In the genomic region with DNA sequence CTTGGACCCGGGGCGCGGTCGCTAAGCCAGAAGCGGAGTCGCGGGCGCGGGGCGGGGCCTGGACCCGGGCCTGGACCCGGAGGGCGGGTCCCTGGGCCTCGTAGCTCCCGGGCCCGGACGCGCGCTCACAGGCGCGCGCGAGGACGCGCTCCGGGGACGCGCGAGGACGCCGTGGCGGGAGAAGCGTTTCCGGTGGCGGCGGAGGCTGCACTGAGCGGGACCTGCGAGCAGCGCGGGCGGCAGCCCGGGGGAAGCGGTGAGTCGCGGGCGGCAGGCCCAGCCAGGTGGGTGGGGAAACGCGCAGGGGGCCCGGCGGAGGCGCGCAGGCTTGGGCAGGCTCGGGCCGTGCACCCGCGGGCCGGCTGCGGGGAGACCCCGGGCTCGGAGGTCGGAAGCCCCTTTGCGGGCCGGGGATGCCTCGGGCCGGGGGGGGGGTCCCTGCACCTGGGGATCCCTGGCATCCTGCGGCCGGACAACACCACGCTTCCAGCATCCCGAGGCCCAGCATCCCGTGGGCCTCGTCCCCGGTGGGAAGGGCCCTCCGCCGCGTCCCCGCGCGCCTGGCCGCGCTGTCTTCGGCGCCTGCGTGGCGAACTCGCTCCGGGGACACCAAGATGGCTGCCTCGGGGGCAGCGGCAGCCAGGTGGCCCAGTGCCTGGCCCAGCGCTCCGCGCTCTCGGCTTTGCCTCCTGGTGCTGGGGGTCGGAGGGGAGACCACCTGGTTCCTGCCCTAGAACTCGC, we compare ENCODE assay signal across 8 cellular contexts. TPM values are rescaled to one million over a fixed set of nuclear protein-coding genes. Genes with fewer than 3 reads are reported as not detected.
DNase-seq lines count a peak whose midpoint lies in the region; ATAC-seq and TF ChIP-seq lines count a peak whose summit lies in the region.

A gene with protein sequence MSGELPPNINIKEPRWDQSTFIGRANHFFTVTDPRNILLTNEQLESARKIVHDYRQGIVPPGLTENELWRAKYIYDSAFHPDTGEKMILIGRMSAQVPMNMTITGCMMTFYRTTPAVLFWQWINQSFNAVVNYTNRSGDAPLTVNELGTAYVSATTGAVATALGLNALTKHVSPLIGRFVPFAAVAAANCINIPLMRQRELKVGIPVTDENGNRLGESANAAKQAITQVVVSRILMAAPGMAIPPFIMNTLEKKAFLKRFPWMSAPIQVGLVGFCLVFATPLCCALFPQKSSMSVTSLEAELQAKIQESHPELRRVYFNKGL (plus strand): TSS at position 177 of the 741 bp plus-strand sequence. CDS start 13,544 bp downstream, outside the sequence.

- H3K4me1 Mint-ChIP-seq in mesothelial cell of epicardium: peaks cover 32% of the 10 kb centered on the region

- in situ Hi-C loops in endometrial microvascular endothelial cells (cut with HindIII; ENCODE audit: inconsistent ontology term, low pct_unique_long_range_greater_than_20kb, low sequenced_read_pairs): no loop called here

- TF ChIP-seq POLR2A in GM19193 (IDR thresholded peaks at IDR 0.05; ENCODE audit: extremely low read depth, insufficient read depth, insufficient read length): peak; percentile 81

- H3K27ac ChIP-seq in C4-2B: peak within 1 kb of the TSS; percentile 95

- ATAC-seq in HG03432 (IDR thresholded peaks at IDR 0.05; ENCODE audit: unreplicated experiment): peak; percentile 92

- H3K36me3 Mint-ChIP-seq in mesothelial cell of epicardium: peaks cover 11% of the 10 kb centered on the region

- TF ChIP-seq CTCF in C4-2B (conservative IDR thresholded peaks at IDR 0.05): no peak
- no peak for TF ChIP-seq CTCF in mesothelial cell of epicardium (IDR thresholded peaks at IDR 0.05; ENCODE audit: unreplicated experiment)

- H3K4me3 Mint-ChIP-seq in mesothelial cell of epicardium: peak within 1 kb of the TSS; percentile 89

- no peaks in the 10 kb centered on the region for H3K9me3 Mint-ChIP-seq in mesothelial cell of epicardium

- no peaks in the 10 kb centered on the region for H3K27me3 Mint-ChIP-seq in mesothelial cell of epicardium (ENCODE audit: low read depth)

- DNase-seq in NCI-H774 (lab: John Stamatoyannopoulos, UW) (peak; percentile 89), mesothelial cell of epicardium (ENCODE audit: low spot score in 2 of 2, unreplicated experiment in 2 of 2) (peak; percentile 65 to 79)
- DNase-seq in activated CD8-positive, alpha-beta memory T cell treated with anti-CD3 and anti-CD28 coated beads for 48 hours (ENCODE audit: low read depth in 2 of 3, low spot score in 2 of 3): peak; percentile 71 to 75 (median 74)
- peak; percentile 78 to 82 for DNase-seq in stimulated activated CD8-positive, alpha-beta memory T cell treated with anti-CD3 and anti-CD28 coated beads, Interleukin-15, amount 100 ng/mL, for 48 hours (ENCODE audit: low read depth in 2 of 2)

- H3K27ac Mint-ChIP-seq in mesothelial cell of epicardium: peak within 1 kb of the TSS; percentile 85

RNA-seq across cellular contexts. Expression of the gene that starts here (rescaled TPM):
- total RNA-seq in endometrial microvascular endothelial cells (ENCODE audit: inconsistent ontology term): 102 TPM
- 82.1 to 94.3 TPM (median 87.4 TPM) in 3 replicates for total RNA-seq in mesothelial cell of epicardium

Comparison
In these comparisons a context has a peak if more than half of its experiments do, and no peak if none do; other contexts are left out.
1. Peak in every context shown above with its lines: DNase-seq, ATAC-seq and H3K27ac ChIP-seq.